8 cellular contexts compared by ENCODE assay signal in the genomic region with DNA sequence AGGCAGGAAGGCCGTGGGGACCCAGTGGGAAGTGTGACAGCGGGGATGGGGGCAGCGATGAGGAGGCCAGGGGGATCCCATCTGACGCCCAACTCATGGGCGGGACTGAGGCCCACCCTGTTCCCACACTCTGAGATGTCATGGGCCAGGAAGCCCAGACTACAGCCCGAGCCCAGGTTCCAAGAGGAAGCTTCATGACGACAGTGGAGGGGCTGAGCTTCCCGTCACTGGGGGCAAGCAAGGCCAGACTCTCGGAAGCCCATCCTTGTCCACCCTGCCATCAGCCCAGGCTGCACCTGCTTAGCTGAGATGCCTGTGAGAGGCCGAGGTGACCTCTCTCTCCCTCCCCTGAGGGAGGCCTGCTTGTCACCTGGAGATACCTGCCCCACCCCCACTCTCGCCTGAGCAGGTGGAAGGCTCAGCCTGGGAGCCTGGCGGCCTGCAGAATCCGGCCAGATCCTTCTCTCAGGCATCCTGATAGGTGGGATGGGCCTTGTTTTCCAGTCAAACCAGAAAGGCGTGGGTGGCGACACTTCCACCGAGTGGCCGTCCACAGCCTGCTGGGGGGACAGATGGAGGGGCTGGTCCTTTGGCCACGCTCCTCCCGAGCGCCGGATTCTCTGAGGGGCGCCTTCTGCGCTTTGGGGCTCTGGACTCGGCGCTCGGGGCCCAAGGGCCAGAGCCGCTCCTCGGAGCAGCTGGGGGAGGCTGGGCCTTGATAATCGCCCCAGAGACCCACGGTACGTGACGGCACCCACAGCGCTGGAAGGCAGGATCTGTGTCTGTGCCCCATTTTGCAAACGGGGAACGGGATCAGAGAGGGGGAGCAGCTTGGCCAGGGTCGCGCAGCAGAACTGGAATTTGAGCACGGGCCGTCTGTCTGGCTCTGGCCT. TPM values are rescaled to one million over a fixed set of nuclear protein-coding genes. Genes with fewer than 3 reads are reported as not detected.
DNase-seq lines count a peak whose midpoint lies in the region; ATAC-seq and TF ChIP-seq lines count a peak whose summit lies in the region.

No MANE protein-coding gene starts in this region.

- H3K4me1 Mint-ChIP-seq in T-helper 2 cell treated with Interferon-gamma antibody and Interleukin-4, amounts not matched to agents 5 μg/mL and 100 μg/mL, for 36 hours (ENCODE audit: low read depth): peaks cover 4% of the 10 kb centered on the region

- H3K9me3 Mint-ChIP-seq in T-helper 2 cell treated with Interferon-gamma antibody and Interleukin-4, amounts not matched to agents 5 μg/mL and 100 μg/mL, for 36 hours: no peaks in the 10 kb centered on the region

- H3K27me3 ChIP-seq in liver (ENCODE audit: control insufficient read depth in 4 of 4, insufficient read depth in 4 of 4, low read length in 3 of 4) (no peaks in the 10 kb centered on the region), transverse colon (no peaks in the 10 kb centered on the region)

- intact Hi-C loops in transverse colon (cut with DNase I; ENCODE audit: low total_unique reads): no loop called here

- H3K27ac Mint-ChIP-seq in T-helper 2 cell treated with Interferon-gamma antibody and Interleukin-4, amounts not matched to agents 5 μg/mL and 100 μg/mL, for 36 hours: no peak overlapping the region

- peaks cover 42 to 65% (median 53%) of the 10 kb centered on the region in 4 donors for H3K4me1 ChIP-seq in liver (ENCODE audit: control insufficient read depth in 4 of 4, insufficient read depth in 4 of 4, low read length in 3 of 4)
- peaks cover 58 to 71% (median 64%) of the 10 kb centered on the region in 4 donors for H3K4me1 ChIP-seq in transverse colon

- no peak for ATAC-seq in GM21786 (IDR thresholded peaks at IDR 0.05; ENCODE audit: unreplicated experiment)

- no peak for TF ChIP-seq RAD21 in liver (IDR thresholded peaks at IDR 0.05)

- H3K9me3 ChIP-seq in liver (ENCODE audit: control insufficient read depth in 4 of 4, low read length in 3 of 4) (no peaks in the 10 kb centered on the region), transverse colon (no peaks in the 10 kb centered on the region)

- H3K27ac ChIP-seq in angular gyrus (ENCODE audit: low read depth, low read length) (peak overlapping the region; percentile 75), liver (ENCODE audit: low read depth in 1 of 2, low read length in 2 of 2) (peak overlapping the region; percentile 86 to 94), transverse colon (peak overlapping the region; percentile 97 to 100 (median 99))

- TF ChIP-seq CTCF in liver (IDR thresholded peaks at IDR 0.05; ENCODE audit: low read depth, low read length, missing input control) (no peak), transverse colon (IDR thresholded peaks at IDR 0.05) (no peak)

- peak overlapping the region; percentile 18 for H3K4me3 Mint-ChIP-seq in T-helper 2 cell treated with Interferon-gamma antibody and Interleukin-4, amounts not matched to agents 5 μg/mL and 100 μg/mL, for 36 hours

- no peak for TF ChIP-seq EP300 in transverse colon (IDR thresholded peaks at IDR 0.05; ENCODE audit: low read depth)

- peak overlapping the region in 1 of 2 donors; percentile 61 for H3K9ac ChIP-seq in liver (ENCODE audit: low read depth in 1 of 2, low read length in 2 of 2)

- 52% methylated on average over 39 of the region's 39 CpGs for WGBS in liver
- WGBS in transverse colon (ENCODE audit: low coverage in 1 of 2), 2 donors: 51% methylated on average over 34 of the region's 39 CpGs; no CpG with 5 or more reads in 1 of the 2 donors

- no peak for DNase-seq in T-helper 2 cell treated with Interferon-gamma antibody and Interleukin-4, amounts not matched to agents 5 μg/mL and 100 μg/mL, for 36 hours (ENCODE audit: low spot score)
- DNase-seq in T-helper 2 cell (no peak), transverse colon (peak; percentile 90)
- DNase-seq in activated CD4-positive, alpha-beta T cell treated with anti-CD3 and anti-CD28 coated beads for 48 hours: no peak
- DNase-seq in activated effector memory CD4-positive, alpha-beta T cell treated with Interleukin-2 at 50 U/mL for 16 hours: no peak

- H3K4me3 ChIP-seq in liver (ENCODE audit: low read depth in 1 of 3, low read length in 3 of 3) (peak overlapping the region; percentile 24 to 46 (median 44)), transverse colon (peak overlapping the region; percentile 23 to 100 (median 62))

- no peak for TF ChIP-seq POLR2A in transverse colon (IDR thresholded peaks at IDR 0.05)

- no peaks in the 10 kb centered on the region for H3K27me3 Mint-ChIP-seq in T-helper 2 cell treated with Interferon-gamma antibody and Interleukin-4, amounts not matched to agents 5 μg/mL and 100 μg/mL, for 36 hours (ENCODE audit: low read depth)

- peaks cover 7% of the 10 kb centered on the region for H3K36me3 Mint-ChIP-seq in T-helper 2 cell treated with Interferon-gamma antibody and Interleukin-4, amounts not matched to agents 5 μg/mL and 100 μg/mL, for 36 hours (ENCODE audit: low read depth)

- in situ Hi-C loops in transverse colon (cut with MboI; ENCODE audit: low pct_ligation_motif_present in 1 of 4, low pct_unique_long_range_greater_than_20kb in 1 of 4, low sequenced_read_pairs in 3 of 4): no loop called here

- peaks cover 0 to 4% (median 0%) of the 10 kb centered on the region in 4 donors for H3K36me3 ChIP-seq in liver (ENCODE audit: control insufficient read depth in 4 of 4, insufficient read depth in 3 of 4, low read depth in 1 of 4, low read length in 3 of 4)
- no peaks in the 10 kb centered on the region for H3K36me3 ChIP-seq in transverse colon

TF ChIP-seq in liver, 16 proteins besides CTCF, POLR2A, EP300 and RAD21:
- TF ChIP-seq RXRA (IDR thresholded peaks at IDR 0.05) (no peak), HNF4A (conservative IDR thresholded peaks at IDR 0.05) (no peak), YY1 (IDR thresholded peaks at IDR 0.05) (no peak), SP1 (IDR thresholded peaks at IDR 0.05) (peak; percentile 13)
TF ChIP-seq in liver: peak in this region for 1.

RNA-seq across cellular contexts. Expression of gene ZBTB7A, which starts 4.8 kb away (rescaled TPM):
- total RNA-seq in liver (10 to 100 TPM; 23.6 to 28.9 TPM), transverse colon (100 to 1,000 TPM; 101 to 224 (median 141) TPM)
- polyA plus RNA-seq in liver: 10 to 100 TPM in 1 of 2 donors, 1 to 10 TPM in 1; 2.9 to 11.7 TPM

RNA-seq across cellular contexts. Expression of gene PIAS4, which starts 54.4 kb away (rescaled TPM):
- total RNA-seq in liver: 10 to 100 TPM; 10.8 to 14.1 TPM
- 10 to 100 TPM in 1 of 2 donors, 1 to 10 TPM in 1; 5.6 to 10.4 TPM for polyA plus RNA-seq in liver
- total RNA-seq in transverse colon: 100 to 1,000 TPM in 1 of 4 donors, 10 to 100 TPM in 3; 15.5 to 110 (median 23.0) TPM
